2 cellular contexts compared by ENCODE assay signal in the genomic region with DNA sequence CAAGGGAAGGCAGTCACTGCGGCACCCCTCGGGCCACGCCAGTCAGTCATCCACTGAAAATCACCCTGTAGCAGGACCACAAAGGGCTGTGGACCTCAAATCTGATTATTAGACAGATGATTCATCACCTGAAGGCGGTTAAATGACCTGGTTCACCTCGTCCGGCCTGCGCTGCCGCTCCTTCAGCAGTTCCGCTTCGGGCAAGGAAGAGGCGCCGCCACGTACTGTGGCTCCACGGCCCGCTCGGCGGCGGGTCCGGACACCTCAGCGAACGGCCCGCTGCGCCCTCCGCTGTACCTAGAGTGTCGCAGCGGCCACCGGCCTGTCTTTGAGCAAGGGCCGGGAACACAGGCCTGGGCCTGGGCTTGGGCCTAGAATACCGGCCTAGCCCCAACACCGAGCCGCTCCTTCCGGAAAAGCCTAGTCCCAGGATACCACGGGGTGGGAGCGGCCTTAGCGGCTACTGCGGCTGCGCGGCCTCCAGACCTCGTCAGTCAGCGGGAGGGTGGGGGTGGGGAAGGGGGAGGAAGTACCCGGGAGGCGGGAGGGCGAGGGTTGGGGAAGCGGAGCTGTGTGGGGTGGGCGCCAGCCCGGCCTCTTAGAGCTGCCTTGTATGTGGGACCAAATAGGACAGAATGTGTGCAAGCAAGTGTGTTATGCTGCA.
TF ChIP-seq lines count a peak whose summit lies in the region.

A gene with protein sequence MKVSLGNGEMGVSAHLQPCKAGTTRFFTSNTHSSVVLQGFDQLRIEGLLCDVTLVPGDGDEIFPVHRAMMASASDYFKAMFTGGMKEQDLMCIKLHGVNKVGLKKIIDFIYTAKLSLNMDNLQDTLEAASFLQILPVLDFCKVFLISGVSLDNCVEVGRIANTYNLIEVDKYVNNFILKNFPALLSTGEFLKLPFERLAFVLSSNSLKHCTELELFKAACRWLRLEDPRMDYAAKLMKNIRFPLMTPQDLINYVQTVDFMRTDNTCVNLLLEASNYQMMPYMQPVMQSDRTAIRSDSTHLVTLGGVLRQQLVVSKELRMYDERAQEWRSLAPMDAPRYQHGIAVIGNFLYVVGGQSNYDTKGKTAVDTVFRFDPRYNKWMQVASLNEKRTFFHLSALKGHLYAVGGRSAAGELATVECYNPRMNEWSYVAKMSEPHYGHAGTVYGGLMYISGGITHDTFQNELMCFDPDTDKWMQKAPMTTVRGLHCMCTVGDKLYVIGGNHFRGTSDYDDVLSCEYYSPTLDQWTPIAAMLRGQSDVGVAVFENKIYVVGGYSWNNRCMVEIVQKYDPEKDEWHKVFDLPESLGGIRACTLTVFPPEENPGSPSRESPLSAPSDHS (minus strand): TSS at position 436 of the 664 bp plus-strand sequence. CDS start 545 bp downstream, outside the sequence.

TF ChIP-seq in IMR-90, 13 proteins besides CTCF, POLR2A, EP300 and RAD21:
- TF ChIP-seq MAZ (IDR thresholded peaks at IDR 0.05; ENCODE audit: borderline replicate concordance, low read depth, low read length) (peak; percentile 56; the same call in 1 of the 2 replicates), MXI1 (IDR thresholded peaks at IDR 0.05; ENCODE audit: borderline replicate concordance, low read depth, low read length) (no peak), NFE2L2 (IDR thresholded peaks at IDR 0.05; ENCODE audit: low read depth, low read length) (peak; percentile 16; the same call in 1 of the 2 replicates), RCOR1 (IDR thresholded peaks at IDR 0.05; ENCODE audit: insufficient replicate concordance, low read length) (no peak)
- TF ChIP-seq, protein P1, sequence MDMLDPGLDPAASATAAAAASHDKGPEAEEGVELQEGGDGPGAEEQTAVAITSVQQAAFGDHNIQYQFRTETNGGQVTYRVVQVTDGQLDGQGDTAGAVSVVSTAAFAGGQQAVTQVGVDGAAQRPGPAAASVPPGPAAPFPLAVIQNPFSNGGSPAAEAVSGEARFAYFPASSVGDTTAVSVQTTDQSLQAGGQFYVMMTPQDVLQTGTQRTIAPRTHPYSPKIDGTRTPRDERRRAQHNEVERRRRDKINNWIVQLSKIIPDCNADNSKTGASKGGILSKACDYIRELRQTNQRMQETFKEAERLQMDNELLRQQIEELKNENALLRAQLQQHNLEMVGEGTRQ (IDR thresholded peaks at IDR 0.05; ENCODE audit: low read depth, low read length): peak; percentile 20; the same call in 1 of the 2 replicates

TF ChIP-seq in neural cell, 6 proteins besides CTCF, POLR2A, EP300 and RAD21:
- TF ChIP-seq MXI1 (conservative IDR thresholded peaks at IDR 0.05; ENCODE audit: poor library complexity, severe bottlenecking) (peak; percentile 52), SMC3 (conservative IDR thresholded peaks at IDR 0.05; ENCODE audit: poor library complexity) (no peak), POLR2AphosphoS5 (IDR thresholded peaks at IDR 0.05) (peak; percentile 96), TAF1 (IDR thresholded peaks at IDR 0.05; ENCODE audit: low read depth) (no peak), EZH2 (IDR thresholded peaks at IDR 0.05; ENCODE audit: borderline replicate concordance, insufficient read depth, low read length, poor library complexity, severe bottlenecking) (no peak)
- TF ChIP-seq, protein P2, sequence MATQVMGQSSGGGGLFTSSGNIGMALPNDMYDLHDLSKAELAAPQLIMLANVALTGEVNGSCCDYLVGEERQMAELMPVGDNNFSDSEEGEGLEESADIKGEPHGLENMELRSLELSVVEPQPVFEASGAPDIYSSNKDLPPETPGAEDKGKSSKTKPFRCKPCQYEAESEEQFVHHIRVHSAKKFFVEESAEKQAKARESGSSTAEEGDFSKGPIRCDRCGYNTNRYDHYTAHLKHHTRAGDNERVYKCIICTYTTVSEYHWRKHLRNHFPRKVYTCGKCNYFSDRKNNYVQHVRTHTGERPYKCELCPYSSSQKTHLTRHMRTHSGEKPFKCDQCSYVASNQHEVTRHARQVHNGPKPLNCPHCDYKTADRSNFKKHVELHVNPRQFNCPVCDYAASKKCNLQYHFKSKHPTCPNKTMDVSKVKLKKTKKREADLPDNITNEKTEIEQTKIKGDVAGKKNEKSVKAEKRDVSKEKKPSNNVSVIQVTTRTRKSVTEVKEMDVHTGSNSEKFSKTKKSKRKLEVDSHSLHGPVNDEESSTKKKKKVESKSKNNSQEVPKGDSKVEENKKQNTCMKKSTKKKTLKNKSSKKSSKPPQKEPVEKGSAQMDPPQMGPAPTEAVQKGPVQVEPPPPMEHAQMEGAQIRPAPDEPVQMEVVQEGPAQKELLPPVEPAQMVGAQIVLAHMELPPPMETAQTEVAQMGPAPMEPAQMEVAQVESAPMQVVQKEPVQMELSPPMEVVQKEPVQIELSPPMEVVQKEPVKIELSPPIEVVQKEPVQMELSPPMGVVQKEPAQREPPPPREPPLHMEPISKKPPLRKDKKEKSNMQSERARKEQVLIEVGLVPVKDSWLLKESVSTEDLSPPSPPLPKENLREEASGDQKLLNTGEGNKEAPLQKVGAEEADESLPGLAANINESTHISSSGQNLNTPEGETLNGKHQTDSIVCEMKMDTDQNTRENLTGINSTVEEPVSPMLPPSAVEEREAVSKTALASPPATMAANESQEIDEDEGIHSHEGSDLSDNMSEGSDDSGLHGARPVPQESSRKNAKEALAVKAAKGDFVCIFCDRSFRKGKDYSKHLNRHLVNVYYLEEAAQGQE (IDR thresholded peaks at IDR 0.05; ENCODE audit: borderline replicate concordance): peak; percentile 65
TF ChIP-seq in neural cell: peak in this region for 3.
